16 cellular contexts compared by ENCODE assay signal in genomic region chr3:141070229-141070628, GRCh38. TPM values are rescaled to one million over a fixed set of nuclear protein-coding genes. Genes with fewer than 3 reads are reported as not detected.
A peak's percentile ranks its signal among the peaks of the same experiment; 100 is the strongest.
DNase-seq lines count a peak whose midpoint lies in the region; ATAC-seq and TF ChIP-seq lines count a peak whose summit lies in the region.
"Had no signal": no experiment of that assay in that cellular context is flagged by ENCODE, and none has a peak within 500 bp of the region (broad histone marks: within the 10 kb centered on the region; RNA-seq: fewer than 3 reads in every experiment).

No MANE protein-coding gene starts in this region.

- no peak overlapping the region for H3K4me3 Mint-ChIP-seq in glutamatergic neuron (ENCODE audit: unreplicated experiment)
- H3K4me3 Mint-ChIP-seq: B cell; CD4-positive, alpha-beta T cell had no signal

- peaks cover 22% of the 10 kb centered on the region; the same call in 1 of the 2 replicates for H3K27me3 ChIP-seq in HUES48 (ENCODE audit: control insufficient read depth, insufficient read depth, low read length)
- no peaks in the 10 kb centered on the region for H3K27me3 ChIP-seq in suprapubic skin
- H3K27me3 ChIP-seq in left lung: no peaks in the 10 kb centered on the region

- no peak overlapping the region for H3K9ac ChIP-seq in HUES48 (ENCODE audit: low read depth, low read length)

- H3K9me3 ChIP-seq in HUES48 (ENCODE audit: control insufficient read depth, insufficient read depth, low read length) (no peaks in the 10 kb centered on the region), suprapubic skin (no peaks in the 10 kb centered on the region), left lung (no peaks in the 10 kb centered on the region)
- H3K9me3 ChIP-seq: HAP-1 had no signal

- H3K27me3 Mint-ChIP-seq in glutamatergic neuron (ENCODE audit: unreplicated experiment): peaks cover 2% of the 10 kb centered on the region
- H3K27me3 Mint-ChIP-seq: CD4-positive, alpha-beta T cell had no signal

- TF ChIP-seq EP300 in Ishikawa (IDR thresholded peaks at IDR 0.05; ENCODE audit: borderline replicate concordance) (no peak), suprapubic skin (IDR thresholded peaks at IDR 0.05) (no peak)

- peaks cover 10% of the 10 kb centered on the region for H3K9me3 Mint-ChIP-seq in glutamatergic neuron (ENCODE audit: unreplicated experiment)
- H3K9me3 Mint-ChIP-seq: CD4-positive, alpha-beta T cell had no signal

- DNase-seq in glutamatergic neuron: no peak
- peak; percentile 1 to 9 for DNase-seq in suprapubic skin (ENCODE audit: low spot score in 2 of 2)
- DNase-seq in left lung: no peak
- DNase-seq in coronary artery (ENCODE audit: low spot score): no peak
- no peak for DNase-seq in cerebellar nuclear complex (lab: John Stamatoyannopoulos, UW)
- DNase-seq: C1 segment of cervical spinal cord; Calu3; CD4-positive, alpha-beta T cell; DMS79; GOT3 had no signal

- WGBS in suprapubic skin: 87% methylated on average over 1 of the region's 1 CpG

- no peak for ATAC-seq in left lung
- ATAC-seq: GM12878 had no signal

- TF ChIP-seq CTCF in glutamatergic neuron (IDR thresholded peaks at IDR 0.05; ENCODE audit: partially characterized antibody, unreplicated experiment) (no peak), suprapubic skin (IDR thresholded peaks at IDR 0.05) (no peak), left lung (IDR thresholded peaks at IDR 0.05) (no peak), coronary artery (IDR thresholded peaks at IDR 0.05) (no peak)

- no peak for TF ChIP-seq POLR2A in suprapubic skin (IDR thresholded peaks at IDR 0.05)

- H3K4me1 Mint-ChIP-seq in glutamatergic neuron (ENCODE audit: low read depth, unreplicated experiment): peaks cover 55% of the 10 kb centered on the region
- H3K4me1 Mint-ChIP-seq: B cell had no signal

- no peak for TF ChIP-seq RAD21 in Ishikawa (IDR thresholded peaks at IDR 0.05; ENCODE audit: low read depth)

- H3K36me3 ChIP-seq in HUES48 (ENCODE audit: control insufficient read depth, insufficient read depth, low read length) (peaks cover 3% of the 10 kb centered on the region; the same call in 1 of the 2 replicates), suprapubic skin (no peaks in the 10 kb centered on the region), left lung (no peaks in the 10 kb centered on the region)
- H3K36me3 ChIP-seq: HAP-1 had no signal

- H3K4me3 ChIP-seq in HUES48 (ENCODE audit: low read depth, low read length) (no peak overlapping the region), suprapubic skin (no peak overlapping the region), left lung (no peak overlapping the region), coronary artery (no peak overlapping the region)
- H3K4me3 ChIP-seq: GM12878, HAP-1 had no signal

- H3K27ac Mint-ChIP-seq in glutamatergic neuron (ENCODE audit: unreplicated experiment): peak overlapping the region; percentile 55
- H3K27ac Mint-ChIP-seq: B cell; CD4-positive, alpha-beta T cell had no signal

- intact Hi-C loops in left lung (cut with DNase I): no loop called here

- H3K36me3 Mint-ChIP-seq in glutamatergic neuron (ENCODE audit: unreplicated experiment): no peaks in the 10 kb centered on the region

- H3K27ac ChIP-seq in HUES48 (ENCODE audit: low read depth, low read length): peak overlapping the region; percentile 16
- no peak overlapping the region for H3K27ac ChIP-seq in suprapubic skin
- H3K27ac ChIP-seq in left lung: no peak overlapping the region
- no peak overlapping the region for H3K27ac ChIP-seq in coronary artery

- H3K4me1 ChIP-seq in HUES48 (ENCODE audit: control insufficient read depth, insufficient read depth, low read length) (peaks cover 59% of the 10 kb centered on the region), suprapubic skin (no peaks in the 10 kb centered on the region), left lung (no peaks in the 10 kb centered on the region)
- H3K4me1 ChIP-seq: HAP-1 had no signal

TF ChIP-seq in Ishikawa, 13 proteins besides CTCF, POLR2A, EP300 and RAD21:
- TF ChIP-seq CEBPB (IDR thresholded peaks at IDR 0.05): 0 out of 2 replicates have a peak, but pooled peaks have one; percentile 23
- TF ChIP-seq TAF1 (IDR thresholded peaks at IDR 0.05; ENCODE audit: low read depth): no peak

RNA-seq across cellular contexts. Expression of gene SPSB4, which starts 19.1 kb away (rescaled TPM):
- total RNA-seq in glutamatergic neuron (ENCODE audit: unreplicated experiment) (98.4 TPM), suprapubic skin (under 1 TPM in 2 of 4 donors, not detected in 2; 0.51 to 0.81 TPM), left lung (1 to 10 TPM; 1.3 to 2.1 TPM)
- total RNA-seq: B cell; Calu3; CD4-positive, alpha-beta T cell; GM12878; HT1080 had no signal

Comparison
In these comparisons a context has a peak if more than half of its experiments do, and no peak if none do; other contexts are left out.
1. DNase-seq: peak in suprapubic skin (2 of 2); none in glutamatergic neuron (single experiment), left lung (0 of 2), coronary artery (single experiment) and cerebellar nuclear complex (0 of 2).
2. RNA of gene SPSB4, which starts 19.1 kb away (total RNA-seq): 98.4 TPM in glutamatergic neuron (single experiment); 1.3 to 2.1 TPM in left lung and 0.51 to 0.81 TPM in suprapubic skin; every median in the first group is over 10 times any median in the second.